ENCODE assay signal across 9 cellular contexts in the genomic region with DNA sequence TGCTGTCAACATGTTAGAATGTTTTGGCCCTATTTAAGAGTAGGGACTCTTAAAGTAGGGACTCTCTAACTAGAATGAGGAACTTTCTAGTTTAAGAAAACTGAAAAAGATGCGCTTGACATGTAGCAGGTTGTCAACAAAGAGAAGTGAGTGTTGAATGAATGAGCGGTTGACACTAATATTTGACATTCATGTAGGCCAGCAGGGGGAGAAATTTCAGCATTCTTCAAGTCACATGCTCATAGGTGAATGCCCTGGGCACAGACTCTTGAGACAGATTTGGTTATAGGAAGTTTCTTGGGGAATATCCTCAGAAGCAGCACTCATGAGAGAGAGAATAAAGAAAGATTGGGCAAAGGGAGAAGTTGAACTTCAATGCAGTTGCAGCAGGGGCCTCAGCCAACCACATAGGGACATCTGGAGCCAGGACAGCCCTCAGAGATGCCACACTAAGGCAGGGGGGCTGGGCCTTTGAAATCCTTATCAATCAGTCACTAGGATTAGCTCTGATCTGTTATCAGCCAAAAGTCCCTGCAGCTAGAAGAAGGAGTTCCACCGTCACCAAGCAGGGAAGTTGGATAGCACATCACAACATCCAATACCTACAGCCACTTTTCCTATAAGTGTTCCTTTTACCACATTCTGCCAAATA.
DNase-seq lines count a peak whose midpoint lies in the region; ATAC-seq and TF ChIP-seq lines count a peak whose summit lies in the region.
"Had no signal": no experiment of that assay in that cellular context is flagged by ENCODE, and none has a peak within 500 bp of the region (broad histone marks: within the 10 kb centered on the region; RNA-seq: fewer than 3 reads in every experiment).

No MANE protein-coding gene starts in this region.

- H3K27me3 ChIP-seq in left lung: no peaks in the 10 kb centered on the region

- DNase-seq in NAMALWA (ENCODE audit: low spot score) (peak; percentile 45), left lung (no peak), NCI-H2107 treated with DMSO at 0.1 percent for 48 hours (lab: John Stamatoyannopoulos, UW; ENCODE audit: unreplicated experiment) (no peak), GOT3 (lab: John Stamatoyannopoulos, UW) (no peak), OCI-M2 (lab: John Stamatoyannopoulos, UW; ENCODE audit: unreplicated experiment) (no peak), NCI-H446 (lab: John Stamatoyannopoulos, UW) (no peak)
- DNase-seq: stimulated activated CD4-positive, alpha-beta T cell treated with anti-CD3 and anti-CD28 coated beads, Interleukin-15, amount 100 ng/mL, for 24 hours had no signal

- intact Hi-C loops in left lung (cut with DNase I): no loop called here

- peaks cover 0 to 20% of the 10 kb centered on the region in 2 donors for H3K9me3 ChIP-seq in left lung

- no peak overlapping the region for H3K4me3 ChIP-seq in left lung

- no peak overlapping the region for H3K27ac ChIP-seq in left lung

- ATAC-seq in GM18511 (IDR thresholded peaks at IDR 0.05; ENCODE audit: unreplicated experiment) (peak; percentile 83), HG02623 (IDR thresholded peaks at IDR 0.05; ENCODE audit: unreplicated experiment) (peak; percentile 84), left lung (peak; percentile 68)

- TF ChIP-seq CTCF in left lung (IDR thresholded peaks at IDR 0.05): no peak

- no peaks in the 10 kb centered on the region for H3K4me1 ChIP-seq in left lung

- no peaks in the 10 kb centered on the region for H3K36me3 ChIP-seq in left lung
